19 cellular contexts compared by ENCODE assay signal in the genomic region with DNA sequence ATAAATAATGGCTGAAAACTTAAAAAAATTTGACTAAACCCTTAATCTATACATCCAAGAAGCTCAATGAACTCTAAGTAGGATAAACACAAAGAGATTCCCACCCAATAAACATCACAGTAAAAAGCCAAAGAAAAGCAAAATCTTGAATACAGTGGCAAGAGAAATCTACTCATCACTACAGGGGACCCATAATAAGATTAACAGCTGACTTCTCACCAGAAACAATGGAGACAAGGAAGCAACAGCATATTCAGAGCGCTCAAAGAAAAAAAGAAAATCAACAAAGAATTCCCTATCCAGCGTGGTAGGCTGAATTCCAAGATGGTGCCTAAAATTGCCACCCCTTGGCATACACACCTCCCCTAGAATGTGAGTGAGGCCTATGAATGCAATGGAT.
"Had no signal": no experiment of that assay in that cellular context is flagged by ENCODE, and none has a peak within 500 bp of the region (broad histone marks: within the 10 kb centered on the region; RNA-seq: fewer than 3 reads in every experiment).

No MANE protein-coding gene starts in this region.

- DNase-seq: effector memory CD8-positive, alpha-beta T cell; foreskin keratinocyte; kidney; left cardiac atrium; left ventricle myocardium inferior; naive thymus-derived CD4-positive, alpha-beta T cell; nephron progenitor cell; right cardiac atrium; stimulated activated CD4-positive, alpha-beta T cell treated with anti-CD3 and anti-CD28 coated beads, Interleukin-2, amount 100 ng/mL, for 48 hours; stimulated activated naive CD4-positive, alpha-beta T cell treated with Interleukin-2 at 50 U/mL for 16 hours; tibial artery; upper lobe of left lung; uterus had no signal

- H3K36me3 ChIP-seq: uterus had no signal

- H3K9me3 ChIP-seq: neutrophil, tibial artery, uterus had no signal

- H3K4me1 ChIP-seq: foreskin keratinocyte, tibial artery, uterus had no signal

- H3K4me3 ChIP-seq: hepatocyte, left ventricle myocardium inferior, lung, smooth muscle cell, tibial artery, upper lobe of left lung, uterus had no signal

- H2AFZ ChIP-seq: hepatocyte had no signal

- H3K4me1 Mint-ChIP-seq: nephron progenitor cell had no signal

- H3K4me3 Mint-ChIP-seq: dendritic cell treated with granulocyte-macrophage colony-stimulating factor and Interleukin-4, amounts not matched to agents 40 ng/mL and 50 ng/mL, for 4 days; effector memory CD8-positive, alpha-beta T cell; nephron progenitor cell had no signal

- FAIRE-seq: colon, kidney had no signal

- H3K9me3 Mint-ChIP-seq: effector memory CD8-positive, alpha-beta T cell had no signal

- H3K27ac Mint-ChIP-seq: dendritic cell treated with granulocyte-macrophage colony-stimulating factor and Interleukin-4, amounts not matched to agents 40 ng/mL and 50 ng/mL, for 4 days; naive thymus-derived CD4-positive, alpha-beta T cell; nephron progenitor cell had no signal

- H3K27me3 Mint-ChIP-seq: dendritic cell treated with granulocyte-macrophage colony-stimulating factor and Interleukin-4, amounts not matched to agents 40 ng/mL and 50 ng/mL, for 4 days; effector memory CD8-positive, alpha-beta T cell; naive thymus-derived CD4-positive, alpha-beta T cell had no signal

- H3K4me2 ChIP-seq: hepatocyte, smooth muscle cell had no signal

- H3K27me3 ChIP-seq: foreskin keratinocyte, hepatocyte, neutrophil, tibial artery, upper lobe of left lung, uterus had no signal

- H3K27ac ChIP-seq: foreskin keratinocyte, hepatocyte, left ventricle myocardium inferior, neutrophil, tibial artery, upper lobe of left lung, uterus had no signal
